ENCODE assay signal across 19 cellular contexts in genomic region chr4:183816882-183817509, GRCh38.
A peak's percentile ranks its signal among the peaks of the same experiment; 100 is the strongest.
DNase-seq lines count a peak whose midpoint lies in the region; ATAC-seq, FAIRE-seq and TF ChIP-seq lines count a peak whose summit lies in the region.
"Had no signal": no experiment of that assay in that cellular context is flagged by ENCODE, and none has a peak within 500 bp of the region (broad histone marks: within the 10 kb centered on the region; RNA-seq: fewer than 3 reads in every experiment).

No MANE protein-coding gene starts in this region.

- no peaks in the 10 kb centered on the region for H3K9me3 ChIP-seq in effector memory CD4-positive, alpha-beta T cell (ENCODE audit: control insufficient read depth, low read length)
- H3K9me3 ChIP-seq: BE2C had no signal

- H3K4me1 ChIP-seq in effector memory CD4-positive, alpha-beta T cell (ENCODE audit: control insufficient read depth, insufficient read depth, low read length, poor library complexity, severe bottlenecking), result no peaks in the 10 kb centered on the region
- H3K4me1 ChIP-seq: BE2C had no signal

- FAIRE-seq in RCC 7860 (lab: Jason Lieb, UNC), result peak; percentile 88
- FAIRE-seq: D721Med, GM18507, K562 had no signal

- H3K4me3 ChIP-seq in kidney epithelial cell (ENCODE audit: low read depth, low read length), result no peak overlapping the region
- no peak overlapping the region for H3K4me3 ChIP-seq in effector memory CD4-positive, alpha-beta T cell (ENCODE audit: insufficient read depth, low read depth, low read length, poor library complexity, severe bottlenecking)
- H3K4me3 ChIP-seq: GM23338, K562 had no signal

- H3K27ac ChIP-seq in effector memory CD4-positive, alpha-beta T cell (ENCODE audit: insufficient read depth, low read length, poor library complexity, severe bottlenecking), result no peak overlapping the region
- H3K27ac ChIP-seq: C4-2B had no signal

- in situ Hi-C loops in ACHN (cut with HindIII; ENCODE audit: low pct_ligation_motif_present, low pct_unique_long_range_greater_than_20kb, low sequenced_read_pairs), result no loop called here

- ATAC-seq in HG03095 (IDR thresholded peaks at IDR 0.05; ENCODE audit: unreplicated experiment), result no peak
- ATAC-seq in GM19467 (IDR thresholded peaks at IDR 0.05; ENCODE audit: unreplicated experiment), result no peak
- ATAC-seq: GM23338, K562 had no signal

- TF ChIP-seq CTCF in GM12872 (IDR thresholded peaks at IDR 0.05; ENCODE audit: insufficient read depth, low read depth, low read length), result 0 out of 3 replicates have a peak, but pooled peaks have one; percentile 2
- peak; percentile 11 for TF ChIP-seq CTCF in kidney epithelial cell (IDR thresholded peaks at IDR 0.05; ENCODE audit: insufficient read depth, low read length, poor library complexity, severe bottlenecking)

- peak; percentile 72 for DNase-seq in ACHN
- DNase-seq in RCC 7860 (ENCODE audit: low spot score), result peak; percentile 80
- peak; percentile 60 for DNase-seq in kidney epithelial cell (ENCODE audit: low read depth)
- no peak for DNase-seq in activated CD4-positive, alpha-beta T cell treated with anti-CD3 and anti-CD28 coated beads for 48 hours
- DNase-seq in effector memory CD4-positive, alpha-beta T cell, result no peak
- DNase-seq: BE2C; CD4-positive, alpha-beta memory T cell; DMS153; DMS79 treated with DMSO at 0.1 percent for 48 hours; GDM1; H7 had no signal

- H3K36me3 ChIP-seq in kidney epithelial cell (ENCODE audit: control insufficient read depth, insufficient read depth, low read length), result no peaks in the 10 kb centered on the region
- no peaks in the 10 kb centered on the region for H3K36me3 ChIP-seq in effector memory CD4-positive, alpha-beta T cell (ENCODE audit: control insufficient read depth, insufficient read depth, low read length)
- H3K36me3 ChIP-seq: BE2C had no signal

- no peaks in the 10 kb centered on the region for H3K27me3 ChIP-seq in kidney epithelial cell (ENCODE audit: control insufficient read depth, insufficient read depth, low read length)
- H3K27me3 ChIP-seq in effector memory CD4-positive, alpha-beta T cell (replicated peaks; ENCODE audit: control insufficient read depth, insufficient read depth, low read length, poor library complexity, severe bottlenecking), result no peaks in the 10 kb centered on the region
- H3K27me3 ChIP-seq: BE2C had no signal

Comparison
In these comparisons a context has a peak if more than half of its experiments do, and no peak if none do; other contexts are left out.
1. DNase-seq: peak in ACHN (single experiment), RCC 7860 (single experiment) and kidney epithelial cell (single experiment); none in activated CD4-positive, alpha-beta T cell treated with anti-CD3 and anti-CD28 coated beads for 48 hours (single experiment) and effector memory CD4-positive, alpha-beta T cell (0 of 3).